In genomic region chr19:37077929-37078716, GRCh38 we compare ENCODE assay signal across 8 cellular contexts. TPM values are rescaled to one million over a fixed set of nuclear protein-coding genes. Genes with fewer than 3 reads are reported as not detected.
DNase-seq lines count a peak whose midpoint lies in the region; ATAC-seq, FAIRE-seq and TF ChIP-seq lines count a peak whose summit lies in the region.

ZNF420 (plus strand) TSS chr19:37078433; CDS start chr19:37089119, 10,686 bp downstream.

- H3K36me3 ChIP-seq in small intestine (ENCODE audit: control insufficient read depth in 2 of 2, insufficient read depth in 2 of 2, low read length in 2 of 2): no peaks in the 10 kb centered on the region

- H3K9me3 Mint-ChIP-seq in WTC11: peaks cover 34% of the 10 kb centered on the region

- H3K27ac Mint-ChIP-seq in WTC11: peak within 1 kb of the TSS; percentile 81

- H3K27me3 Mint-ChIP-seq in WTC11 (ENCODE audit: low read depth): peaks cover 7% of the 10 kb centered on the region; the same call in 1 of the 2 replicates

- H3K4me1 ChIP-seq in small intestine (ENCODE audit: control insufficient read depth in 2 of 2, insufficient read depth in 1 of 2, low read depth in 1 of 2, low read length in 1 of 2): peaks cover 0 to 4% of the 10 kb centered on the region in 2 donors

- TF ChIP-seq CTCF in AG04449 (IDR thresholded peaks at IDR 0.05; ENCODE audit: insufficient read depth, low read length, missing control alignments) (no peak), WTC11 (IDR thresholded peaks at IDR 0.05) (no peak), cardiac fibroblast (IDR thresholded peaks at IDR 0.05; ENCODE audit: low read depth, low read length) (no peak)

- H3K4me3 Mint-ChIP-seq in WTC11: peak within 1 kb of the TSS; percentile 92

- H3K9me3 ChIP-seq in small intestine (ENCODE audit: control insufficient read depth, low read depth): no peaks in the 10 kb centered on the region

- no peak for FAIRE-seq in small intestine (lab: Jason Lieb, UNC)

- CTCF ChIA-PET in AG04449 (lab: Yijun Ruan, JAX) (no interaction called here), WTC11 (lab: Charles Lee) (interaction anchor here (1.1 to 1.4 kb wide), 2 partner anchors 94 to 105 kb away, joined by 3 to 7 read pairs; partner anchors contain the start of gene ZNF585A)

- peaks cover 17% of the 10 kb centered on the region for H3K4me1 Mint-ChIP-seq in WTC11

- H3K4me3 ChIP-seq in AG04449 (ENCODE audit: low read depth, low read length): peak within 1 kb of the TSS; percentile 95
- H3K4me3 ChIP-seq in cardiac fibroblast (replicated peaks in 1 of 2; ENCODE audit: low read depth in 2 of 2, low read length in 2 of 2): peak within 1 kb of the TSS; percentile 91 to 92
- H3K4me3 ChIP-seq in small intestine (ENCODE audit: low read depth in 1 of 2, low read length in 2 of 2): peak within 1 kb of the TSS; percentile 52 to 53

- peak within 1 kb of the TSS; percentile 49 to 59 for H3K27ac ChIP-seq in small intestine (ENCODE audit: low read depth in 1 of 2, low read length in 1 of 2)

- H3K27me3 ChIP-seq in small intestine (ENCODE audit: control insufficient read depth in 2 of 2, insufficient read depth in 2 of 2, low read length in 2 of 2): no peaks in the 10 kb centered on the region

- peaks cover 26% of the 10 kb centered on the region for H3K36me3 Mint-ChIP-seq in WTC11

- DNase-seq in AG04449 (ENCODE audit: low read depth, low spot score) (peak; percentile 58), NCI-H2227 treated with DMSO at 0.1 percent for 48 hours (lab: John Stamatoyannopoulos, UW) (peak; percentile 84), WTC11 (ENCODE audit: low spot score) (peak; percentile 95), cardiac fibroblast (ENCODE audit: low read depth in 2 of 2) (peak; percentile 96 to 97), iPS-NIHi7 (ENCODE audit: extremely low spot score) (peak; percentile 95), small intestine (peak; percentile 94)

- POLR2A ChIA-PET in AG04449 (lab: Yijun Ruan, JAX) (no interaction called here), WTC11 (lab: Charles Lee) (interaction anchor here (0.5 to 1.3 kb wide), 5 partner anchors 94 to 228 kb away, joined by 3 to 4 read pairs (median 3); partner anchors contain the start of genes ZNF568, ZNF585A and ZNF829)

- ATAC-seq in GM18873 (IDR thresholded peaks at IDR 0.05; ENCODE audit: low FRiP score, unreplicated experiment) (peak; percentile 87), HG03139 (IDR thresholded peaks at IDR 0.05; ENCODE audit: unreplicated experiment) (peak; percentile 91), WTC11 (peak; percentile 97)

- WGBS in small intestine, 3 donors: 0 to 1% (median 1%) methylated on average over 60 to 61 of the region's 61 CpGs

TF ChIP-seq in WTC11, 78 proteins besides CTCF, POLR2A, EP300 and RAD21 (continues in another document):
- 0 out of 2 replicates have a peak, but pooled peaks have one; percentile 51 for TF ChIP-seq TCF7 (CRISPR knock-in tag; IDR thresholded peaks at IDR 0.05; ENCODE audit: low read depth)
- TF ChIP-seq STAT6 (CRISPR knock-in tag; conservative IDR thresholded peaks at IDR 0.05; ENCODE audit: low read depth): no peak
- no peak for TF ChIP-seq NR3C1 (CRISPR knock-in tag; conservative IDR thresholded peaks at IDR 0.05; ENCODE audit: low read depth)
- peak; percentile 62 for TF ChIP-seq E2F5 (CRISPR knock-in tag; IDR thresholded peaks at IDR 0.05)
- TF ChIP-seq CDX4 (CRISPR knock-in tag; IDR thresholded peaks at IDR 0.05; ENCODE audit: borderline replicate concordance): no peak
- no peak for TF ChIP-seq ZBTB21 (CRISPR knock-in tag; IDR thresholded peaks at IDR 0.05; ENCODE audit: borderline replicate concordance)
- no peak for TF ChIP-seq TEAD4 (CRISPR knock-in tag; IDR thresholded peaks at IDR 0.05)
- no peak for TF ChIP-seq TEAD1 (CRISPR knock-in tag; IDR thresholded peaks at IDR 0.05)
- TF ChIP-seq ZNF121 (CRISPR knock-in tag; IDR thresholded peaks at IDR 0.05): no peak
- no peak for TF ChIP-seq ZNF138 (CRISPR knock-in tag; conservative IDR thresholded peaks at IDR 0.05)
- TF ChIP-seq MXD4 (CRISPR knock-in tag; IDR thresholded peaks at IDR 0.05; ENCODE audit: borderline replicate concordance): no peak
- 0 out of 2 replicates have a peak, but pooled peaks have one; percentile 44 for TF ChIP-seq CREM (CRISPR knock-in tag; IDR thresholded peaks at IDR 0.05)
- TF ChIP-seq JUN (CRISPR knock-in tag; IDR thresholded peaks at IDR 0.05): no peak
- TF ChIP-seq ZNF219 (CRISPR knock-in tag; IDR thresholded peaks at IDR 0.05; ENCODE audit: borderline replicate concordance): no peak
- TF ChIP-seq ZNF396 (CRISPR knock-in tag; IDR thresholded peaks at IDR 0.05; ENCODE audit: borderline replicate concordance): no peak
- TF ChIP-seq KAT7 (CRISPR knock-in tag; IDR thresholded peaks at IDR 0.05; ENCODE audit: borderline replicate concordance): no peak
- TF ChIP-seq ATF1 (CRISPR knock-in tag; IDR thresholded peaks at IDR 0.05): no peak
- no peak for TF ChIP-seq ZNF232 (CRISPR knock-in tag; IDR thresholded peaks at IDR 0.05)
- no peak for TF ChIP-seq ZNF423 (CRISPR knock-in tag; IDR thresholded peaks at IDR 0.05)
- TF ChIP-seq ATF3 (CRISPR knock-in tag; conservative IDR thresholded peaks at IDR 0.05): no peak
- TF ChIP-seq OVOL2 (CRISPR knock-in tag; IDR thresholded peaks at IDR 0.05; ENCODE audit: borderline replicate concordance): no peak
- no peak for TF ChIP-seq MLX (CRISPR knock-in tag; IDR thresholded peaks at IDR 0.05)
- TF ChIP-seq CREB1 (CRISPR knock-in tag; IDR thresholded peaks at IDR 0.05): no peak
- no peak for TF ChIP-seq ZNF425 (CRISPR knock-in tag; conservative IDR thresholded peaks at IDR 0.05)

RNA-seq across cellular contexts. Expression of gene ZNF420, which starts in this region (rescaled TPM):
- total RNA-seq in WTC11 (2021): 10.4 to 14.9 TPM (median 12.3 TPM) in 3 replicates
- polyA plus RNA-seq in small intestine: 1 to 10 TPM; 2.7 to 5.1 (median 3.7) TPM

Comparison
In these comparisons a context has a peak if more than half of its experiments do, and no peak if none do; other contexts are left out.
1. Peak in every context shown above with its lines: DNase-seq, ATAC-seq, H3K4me3 ChIP-seq and H3K27ac ChIP-seq.